Comparison of ENCODE assay signal across 8 cellular contexts in the genomic region with DNA sequence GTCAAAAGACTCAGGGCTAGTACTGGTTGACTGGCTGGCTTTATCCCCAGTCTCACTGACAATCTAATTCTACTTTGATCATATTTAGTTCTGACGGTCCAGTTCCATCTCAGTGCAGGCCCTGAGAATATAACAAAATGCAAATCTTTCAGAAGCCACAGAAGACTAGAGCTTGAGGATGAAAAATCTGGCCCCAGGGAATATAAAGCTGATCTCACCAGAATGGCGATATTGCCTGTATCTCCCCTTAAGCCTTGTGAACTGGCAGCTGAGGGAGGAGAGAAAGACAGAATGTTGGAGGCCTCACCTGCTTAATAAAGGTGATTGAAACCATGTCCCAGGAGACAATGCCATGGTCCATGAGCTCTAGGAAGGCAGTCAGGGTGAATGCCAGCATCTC. TPM values are rescaled to one million over a fixed set of nuclear protein-coding genes. Genes with fewer than 3 reads are reported as not detected.
DNase-seq lines count a peak whose midpoint lies in the region; ATAC-seq, FAIRE-seq and TF ChIP-seq lines count a peak whose summit lies in the region.
"Not testable (repeated sequence)": the region's sequence is repeated elsewhere in the genome, so short reads cannot be mapped to it uniquely, and the experiment has no call there.

No MANE protein-coding gene starts in this region.

- DNase-seq in HTR-8/SVneo (ENCODE audit: insufficient read length, low spot score); activated CD4-positive, alpha-beta T cell treated with anti-CD3 and anti-CD28 coated beads, Interleukin-2, amount 10 ng/mL, durations not matched to agents 24 days and 14 days; activated CD8-positive, alpha-beta memory T cell treated with anti-CD3 and anti-CD28 coated beads, Interleukin-2, amount 10 ng/mL, durations not matched to agents 7 days and 5 days; endothelial cell (ENCODE audit: low spot score); stimulated activated effector memory CD8-positive, alpha-beta T cell treated with anti-CD3 and anti-CD28 coated beads, Interleukin-12 subunit alpha, Interleukin-12 subunit beta, amount 100 ng/mL, for 72 hours (ENCODE audit: low spot score in 2 of 2); urothelium cell line (ENCODE audit: low spot score): not testable (repeated sequence)
- DNase-seq in NCI-H2171 (lab: John Stamatoyannopoulos, UW): peak; percentile 53
- DNase-seq in NCI-H526 treated with DMSO at 0.1 percent for 48 hours (lab: John Stamatoyannopoulos, UW): peak; percentile 93

- not testable (repeated sequence) for H3K9me3 Mint-ChIP-seq in activated CD4-positive, alpha-beta T cell treated with anti-CD3 and anti-CD28 coated beads, Interleukin-2, amount 10 ng/mL, durations not matched to agents 24 days and 14 days; activated CD8-positive, alpha-beta memory T cell treated with anti-CD3 and anti-CD28 coated beads, Interleukin-2, amount 10 ng/mL, durations not matched to agents 7 days and 5 days (ENCODE audit: low read depth); endothelial cell (ENCODE audit: unreplicated experiment); stimulated activated effector memory CD8-positive, alpha-beta T cell treated with anti-CD3 and anti-CD28 coated beads, Interleukin-12 subunit alpha, Interleukin-12 subunit beta, amount 100 ng/mL, for 72 hours

- H3K27me3 Mint-ChIP-seq in activated CD4-positive, alpha-beta T cell treated with anti-CD3 and anti-CD28 coated beads, Interleukin-2, amount 10 ng/mL, durations not matched to agents 24 days and 14 days; activated CD8-positive, alpha-beta memory T cell treated with anti-CD3 and anti-CD28 coated beads, Interleukin-2, amount 10 ng/mL, durations not matched to agents 7 days and 5 days; endothelial cell (ENCODE audit: unreplicated experiment): not testable (repeated sequence)

- CTCF ChIA-PET in activated CD8-positive, alpha-beta memory T cell treated with anti-CD3 and anti-CD28 coated beads, Interleukin-2, amount 10 ng/mL, durations not matched to agents 7 days and 5 days (lab: Charles Lee): interaction anchor here (1.6 kb wide), 1 partner anchor 38 kb away, joined by 4 read pairs; no protein-coding TSS in a partner anchor

- FAIRE-seq in HTR-8/SVneo (lab: Jason Lieb, UNC) (peak; percentile 4), urothelium cell line (lab: Jason Lieb, UNC) (peak; percentile 74)

- not testable (repeated sequence) for H3K4me1 Mint-ChIP-seq in activated CD4-positive, alpha-beta T cell treated with anti-CD3 and anti-CD28 coated beads, Interleukin-2, amount 10 ng/mL, durations not matched to agents 24 days and 14 days; activated CD8-positive, alpha-beta memory T cell treated with anti-CD3 and anti-CD28 coated beads, Interleukin-2, amount 10 ng/mL, durations not matched to agents 7 days and 5 days; endothelial cell (ENCODE audit: unreplicated experiment); stimulated activated effector memory CD8-positive, alpha-beta T cell treated with anti-CD3 and anti-CD28 coated beads, Interleukin-12 subunit alpha, Interleukin-12 subunit beta, amount 100 ng/mL, for 72 hours

- H3K27ac Mint-ChIP-seq in activated CD4-positive, alpha-beta T cell treated with anti-CD3 and anti-CD28 coated beads, Interleukin-2, amount 10 ng/mL, durations not matched to agents 24 days and 14 days: peak overlapping the region; percentile 32
- peak overlapping the region; percentile 1 for H3K27ac Mint-ChIP-seq in activated CD8-positive, alpha-beta memory T cell treated with anti-CD3 and anti-CD28 coated beads, Interleukin-2, amount 10 ng/mL, durations not matched to agents 7 days and 5 days
- not testable (repeated sequence) for H3K27ac Mint-ChIP-seq in endothelial cell (ENCODE audit: unreplicated experiment)
- peak overlapping the region; percentile 23 for H3K27ac Mint-ChIP-seq in stimulated activated effector memory CD8-positive, alpha-beta T cell treated with anti-CD3 and anti-CD28 coated beads, Interleukin-12 subunit alpha, Interleukin-12 subunit beta, amount 100 ng/mL, for 72 hours

- intact Hi-C loops in activated CD4-positive, alpha-beta T cell treated with anti-CD3 and anti-CD28 coated beads, Interleukin-2, amount 10 ng/mL, durations not matched to agents 24 days and 14 days (cut with micrococcal nuclease): not testable (repeated sequence)

- peaks cover 63% of the 10 kb centered on the region for H3K36me3 Mint-ChIP-seq in activated CD4-positive, alpha-beta T cell treated with anti-CD3 and anti-CD28 coated beads, Interleukin-2, amount 10 ng/mL, durations not matched to agents 24 days and 14 days (ENCODE audit: low read depth)
- peaks cover 44% of the 10 kb centered on the region for H3K36me3 Mint-ChIP-seq in activated CD8-positive, alpha-beta memory T cell treated with anti-CD3 and anti-CD28 coated beads, Interleukin-2, amount 10 ng/mL, durations not matched to agents 7 days and 5 days
- peaks cover 50% of the 10 kb centered on the region for H3K36me3 Mint-ChIP-seq in endothelial cell (ENCODE audit: low read depth, unreplicated experiment)
- H3K36me3 Mint-ChIP-seq in stimulated activated effector memory CD8-positive, alpha-beta T cell treated with anti-CD3 and anti-CD28 coated beads, Interleukin-12 subunit alpha, Interleukin-12 subunit beta, amount 100 ng/mL, for 72 hours: peaks cover 100% of the 10 kb centered on the region

- not testable (repeated sequence) for ATAC-seq in activated CD8-positive, alpha-beta memory T cell treated with anti-CD3 and anti-CD28 coated beads, Interleukin-2, amount 10 ng/mL, durations not matched to agents 7 days and 5 days; stimulated activated effector memory CD8-positive, alpha-beta T cell treated with anti-CD3 and anti-CD28 coated beads, Interleukin-12 subunit alpha, Interleukin-12 subunit beta, amount 100 ng/mL, for 72 hours

- H3K4me3 Mint-ChIP-seq in activated CD4-positive, alpha-beta T cell treated with anti-CD3 and anti-CD28 coated beads, Interleukin-2, amount 10 ng/mL, durations not matched to agents 24 days and 14 days; activated CD8-positive, alpha-beta memory T cell treated with anti-CD3 and anti-CD28 coated beads, Interleukin-2, amount 10 ng/mL, durations not matched to agents 7 days and 5 days; stimulated activated effector memory CD8-positive, alpha-beta T cell treated with anti-CD3 and anti-CD28 coated beads, Interleukin-12 subunit alpha, Interleukin-12 subunit beta, amount 100 ng/mL, for 72 hours: not testable (repeated sequence)
- peak overlapping the region; percentile 66 for H3K4me3 Mint-ChIP-seq in endothelial cell (ENCODE audit: unreplicated experiment)

- not testable (repeated sequence) for TF ChIP-seq CTCF in endothelial cell (IDR thresholded peaks at IDR 0.05; ENCODE audit: unreplicated experiment)

RNA-seq across cellular contexts. Expression of gene ELMO2, which starts 19.4 kb away (rescaled TPM):
- 64.5 and 66.4 TPM in 2 replicates for total RNA-seq in activated CD4-positive, alpha-beta T cell treated with anti-CD3 and anti-CD28 coated beads, Interleukin-2, amount 10 ng/mL, durations not matched to agents 24 days and 14 days
- total RNA-seq in activated CD8-positive, alpha-beta memory T cell treated with anti-CD3 and anti-CD28 coated beads, Interleukin-2, amount 10 ng/mL, durations not matched to agents 7 days and 5 days: 10 to 100 TPM; 80.3 to 85.5 TPM
- total RNA-seq in endothelial cell (ENCODE audit: unreplicated experiment): 35.6 TPM
